In the genomic region with DNA sequence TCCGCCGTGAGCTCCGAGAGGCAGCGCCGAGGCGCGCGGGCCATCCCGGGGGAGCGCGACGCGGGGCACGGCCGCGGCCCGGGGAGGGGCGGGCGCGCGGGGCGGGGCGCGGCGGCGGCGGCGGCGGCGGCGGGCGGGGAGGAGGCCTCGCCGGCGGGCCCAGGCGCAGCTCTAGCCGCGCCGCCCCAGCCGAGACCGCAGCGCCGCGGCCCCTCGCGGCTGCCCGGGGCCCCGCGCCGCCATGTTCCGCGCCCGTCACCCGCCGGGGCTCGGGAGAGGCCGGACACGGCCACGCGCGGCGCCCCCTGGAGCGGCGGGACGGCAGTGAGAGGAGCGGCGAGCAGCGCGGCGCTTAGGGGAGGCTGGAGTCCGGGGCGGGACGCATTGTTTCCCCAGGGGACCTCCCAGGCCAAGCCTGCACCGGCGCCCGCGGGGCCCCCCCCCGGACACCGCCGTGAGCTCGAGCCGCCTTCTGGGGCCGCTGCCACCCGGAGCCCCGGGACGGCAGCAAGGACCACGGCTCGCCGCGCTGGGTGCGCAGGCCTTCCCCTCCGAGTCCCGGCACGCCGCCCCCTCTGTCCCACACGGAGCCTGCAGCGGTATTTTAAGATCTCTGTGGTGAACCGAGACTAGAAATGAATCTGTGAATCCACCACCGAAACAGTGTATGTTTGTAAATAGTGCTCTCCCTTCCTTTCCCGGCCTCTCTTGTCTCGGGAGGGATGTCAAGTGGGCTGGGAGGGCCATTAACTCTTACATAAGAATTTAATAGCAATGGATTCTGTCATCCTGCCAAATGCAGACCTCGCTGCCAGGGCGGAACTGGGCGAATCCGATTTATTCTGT, we compare ENCODE assay signal across 8 cellular contexts. TPM values are rescaled to one million over a fixed set of nuclear protein-coding genes. Genes with fewer than 3 reads are reported as not detected.
DNase-seq lines count a peak whose midpoint lies in the region; ATAC-seq and TF ChIP-seq lines count a peak whose summit lies in the region.

A gene (minus strand): TSS at position 60 of the 846 bp plus-strand sequence. CDS start 172 bp downstream, outside the sequence.

- H3K14ac ChIP-seq in IMR-90 (replicated peaks; ENCODE audit: low read depth, low read length) (peak within 1 kb of the TSS; percentile 98), trophoblast cell (ENCODE audit: low read length) (peak within 1 kb of the TSS; percentile 96)

- H3K79me1 ChIP-seq in IMR-90 (ENCODE audit: low read depth in 1 of 2, low read length in 2 of 2), result peaks cover 16 to 52% of the 10 kb centered on the region in 2 experiments
- peaks cover 13% of the 10 kb centered on the region for H3K79me1 ChIP-seq in trophoblast cell (ENCODE audit: low read length)

- H3K9me3 ChIP-seq in IMR-90 (ENCODE audit: control insufficient read depth, insufficient read depth, low read length) (no peaks in the 10 kb centered on the region), ascending aorta (no peaks in the 10 kb centered on the region), trophoblast cell (ENCODE audit: insufficient read depth, low read depth, low read length) (no peaks in the 10 kb centered on the region)

- H3K36me3 ChIP-seq in IMR-90 (ENCODE audit: control insufficient read depth, insufficient read depth, low read length) (peaks cover 3% of the 10 kb centered on the region), ascending aorta (no peaks in the 10 kb centered on the region), trophoblast cell (ENCODE audit: control insufficient read depth in 1 of 2, insufficient read depth in 2 of 2, low read length in 2 of 2) (peaks cover 4% of the 10 kb centered on the region in 2 experiments)

- peak within 1 kb of the TSS; percentile 52; the same call in 2 of the 3 replicates for H2BK15ac ChIP-seq in IMR-90 (ENCODE audit: low read depth, low read length)

- H3K4me3 ChIP-seq in IMR-90 (ENCODE audit: insufficient read depth, low read depth, low read length) (peak within 1 kb of the TSS; percentile 84), ascending aorta (peak within 1 kb of the TSS; percentile 81 to 84), trophoblast cell (ENCODE audit: low read depth, low read length) (peak within 1 kb of the TSS; percentile 82)

- H2BK5ac ChIP-seq in IMR-90 (ENCODE audit: low read depth, low read length, poor library complexity, severe bottlenecking), result peak within 1 kb of the TSS; percentile 87
- H2BK5ac ChIP-seq in trophoblast cell (ENCODE audit: low read depth, low read length, poor library complexity), result peak within 1 kb of the TSS; percentile 89

- peak within 1 kb of the TSS; percentile 99 for H3K23ac ChIP-seq in IMR-90 (ENCODE audit: low read depth, low read length)
- no peak within 1 kb of the TSS for H3K23ac ChIP-seq in trophoblast cell (ENCODE audit: low read length)

- H4K8ac ChIP-seq in IMR-90 (ENCODE audit: low read depth in 2 of 2, low read length in 2 of 2) (peak within 1 kb of the TSS; percentile 67 to 91; a peak in 3 of 4 replicates), trophoblast cell (ENCODE audit: low read depth, low read length) (peak within 1 kb of the TSS; percentile 97)

- BruUV-seq in IMR-90 (replicated peaks; lab: Mats Ljungman, UMichigan), result no TSS peak

- H3K9me1 ChIP-seq in IMR-90 (ENCODE audit: insufficient read depth, low read length), result peaks cover 12% of the 10 kb centered on the region

- no peak for TF ChIP-seq POLR2A in IMR-90 (IDR thresholded peaks at IDR 0.05; ENCODE audit: low read depth, low read length)

- H3K27ac ChIP-seq in IMR-90 (ENCODE audit: insufficient read depth, low read length) (peak within 1 kb of the TSS; percentile 85), ascending aorta (peak within 1 kb of the TSS; percentile 92 to 93), trophoblast cell (ENCODE audit: low read depth, low read length) (peak within 1 kb of the TSS; percentile 95)

- peak within 1 kb of the TSS; percentile 39; the same call in 1 of the 2 replicates for H2BK20ac ChIP-seq in IMR-90 (ENCODE audit: low read depth, low read length)

- TF ChIP-seq CTCF in IMR-90 (conservative IDR thresholded peaks at IDR 0.05; ENCODE audit: low read depth, low read length) (peak; percentile 41), ascending aorta (IDR thresholded peaks at IDR 0.05) (peak in 2 of 3 experiments; percentile 20 to 42)

- ATAC-seq in GM21786 (IDR thresholded peaks at IDR 0.05; ENCODE audit: unreplicated experiment) (peak; percentile 83), IMR-90 (ENCODE audit: low read depth) (peak; percentile 87), left ventricle myocardium superior (peak; percentile 80)

- intact Hi-C loops in IMR-90 (cut with micrococcal nuclease), result loop anchor here (1.0 to 10.0 kb wide), 5 partner anchors 120 to 517 kb away; a partner anchor contains a TSS
- intact Hi-C loops in ascending aorta (cut with DNase I), result loop anchor here (1.0 to 10.0 kb wide), 5 partner anchors 55 to 283 kb away; a partner anchor contains a TSS
- intact Hi-C loops in left ventricle myocardium superior (cut with micrococcal nuclease), result loop anchor here (10.0 kb wide), 1 partner anchor 53 kb away; no protein-coding TSS in a partner anchor

- POLR2A ChIA-PET in IMR-90 (lab: Charles Lee; ENCODE audit: unreplicated experiment), result interaction anchor here (0.6 kb wide), 2 partner anchors 60 to 1585 kb away, joined by 3 to 5 read pairs; no protein-coding TSS in a partner anchor

- in situ Hi-C loops in IMR-90 (cut with MboI; ENCODE audit: low sequenced_read_pairs), result loop anchor here (5.0 to 10.0 kb wide), 3 partner anchors 123 to 153 kb away; a partner anchor contains a TSS

- peak within 1 kb of the TSS; percentile 92 for H2AK9ac ChIP-seq in IMR-90 (replicated peaks; ENCODE audit: low read depth, low read length, poor library complexity)

- H3K4ac ChIP-seq in IMR-90 (ENCODE audit: low read depth, low read length) (peak within 1 kb of the TSS; percentile 90), trophoblast cell (ENCODE audit: low read depth, low read length) (peak within 1 kb of the TSS; percentile 98)

- CTCF ChIA-PET in IMR-90 (lab: Yijun Ruan, JAX), result interaction anchor here (0.7 to 0.8 kb wide), 2 partner anchors 21 to 170 kb away, joined by 3 read pairs; no protein-coding TSS in a partner anchor

- H3K56ac ChIP-seq in IMR-90 (ENCODE audit: extremely low read depth, insufficient read depth, low read length), result peak within 1 kb of the TSS; percentile 84

- peaks cover 10% of the 10 kb centered on the region for H3K79me2 ChIP-seq in trophoblast cell (ENCODE audit: control insufficient read depth, insufficient read depth, low read length, poor library complexity)

- H3K18ac ChIP-seq in IMR-90 (ENCODE audit: low read depth, low read length) (peak within 1 kb of the TSS; percentile 55), trophoblast cell (ENCODE audit: low read length) (peak within 1 kb of the TSS; percentile 99)

- DNase-seq in ELR (ENCODE audit: low read depth), result peak; percentile 75
- DNase-seq in IMR-90, result peak; percentile 59
- DNase-seq in RPMI7951 (ENCODE audit: low read depth), result peak; percentile 76
- peak in 1 of 2 donors; percentile 86 for DNase-seq in ascending aorta (ENCODE audit: low spot score in 2 of 2)
- peak; percentile 86 for DNase-seq in left ventricle myocardium superior
- peak; percentile 18 to 56 for DNase-seq in trophoblast cell
- no peak for DNase-seq in T-helper 9 cell

- H2AFZ ChIP-seq in IMR-90 (replicated peaks; ENCODE audit: low read length, poor library complexity), result peak within 1 kb of the TSS; percentile 94
- peak within 1 kb of the TSS; percentile 96 for H2AFZ ChIP-seq in trophoblast cell (ENCODE audit: insufficient read depth, low read length, poor library complexity)

- H2BK12ac ChIP-seq in trophoblast cell (ENCODE audit: low read length), result peak within 1 kb of the TSS; percentile 47

- H4K20me1 ChIP-seq in IMR-90 (ENCODE audit: insufficient read depth, low read length), result peaks cover 17% of the 10 kb centered on the region; the same call in 1 of the 2 replicates

- H4K12ac ChIP-seq in trophoblast cell (ENCODE audit: low read depth, low read length), result peak within 1 kb of the TSS; percentile 97

- H3K9ac ChIP-seq in IMR-90 (ENCODE audit: low read depth, low read length), result peak within 1 kb of the TSS; percentile 96
- H3K9ac ChIP-seq in trophoblast cell (ENCODE audit: low read length), result peak within 1 kb of the TSS; percentile 90

- dilution Hi-C loops in IMR-90 (cut with HindIII; ENCODE audit: low sequenced_read_pairs, unreplicated experiment), result no loop called here

- H3K4me2 ChIP-seq in IMR-90 (ENCODE audit: low read depth, low read length) (peak within 1 kb of the TSS; percentile 96), trophoblast cell (ENCODE audit: low read length) (peak within 1 kb of the TSS; percentile 75)

- H3K4me1 ChIP-seq in IMR-90 (ENCODE audit: control insufficient read depth, insufficient read depth, low read length), result peaks cover 10% of the 10 kb centered on the region
- H3K4me1 ChIP-seq in ascending aorta, result peaks cover 0 to 18% of the 10 kb centered on the region in 2 donors
- H3K4me1 ChIP-seq in trophoblast cell (ENCODE audit: control insufficient read depth in 1 of 2, insufficient read depth in 2 of 2, low read length in 2 of 2), result peaks cover 4 to 5% of the 10 kb centered on the region in 2 experiments

- TF ChIP-seq RAD21 in IMR-90 (IDR thresholded peaks at IDR 0.05; ENCODE audit: low read length), result peak; percentile 35

- no peaks in the 10 kb centered on the region for H3K27me3 ChIP-seq in IMR-90 (ENCODE audit: control insufficient read depth, insufficient read depth, low read length)
- no peaks in the 10 kb centered on the region for H3K27me3 ChIP-seq in ascending aorta
- H3K27me3 ChIP-seq in trophoblast cell (ENCODE audit: insufficient read depth, low read length), result no peaks in the 10 kb centered on the region

- H2BK120ac ChIP-seq in IMR-90 (ENCODE audit: low read depth, low read length), result peak within 1 kb of the TSS; percentile 63
- peak within 1 kb of the TSS; percentile 96 for H2BK120ac ChIP-seq in trophoblast cell (ENCODE audit: insufficient read depth, low read length, poor library complexity)

- H4K5ac ChIP-seq in IMR-90 (ENCODE audit: low read depth, low read length), result peak within 1 kb of the TSS; percentile 57

- H4K91ac ChIP-seq in IMR-90 (ENCODE audit: insufficient read depth, low read depth, low read length), result peak within 1 kb of the TSS; percentile 69
- peak within 1 kb of the TSS; percentile 98 for H4K91ac ChIP-seq in trophoblast cell (ENCODE audit: low read depth, low read length)

- H2AK5ac ChIP-seq in IMR-90 (ENCODE audit: low read depth, low read length) (peak within 1 kb of the TSS; percentile 80; the same call in 1 of the 2 replicates), trophoblast cell (ENCODE audit: low read length) (peak within 1 kb of the TSS; percentile 72)

- 0% methylated on average over 21 of the region's 105 CpGs; no CpG with 5 or more reads in 1 of the 2 experiments for WGBS in IMR-90 (ENCODE audit: extremely low coverage in 2 of 2, insufficient read length in 1 of 2), 2 experiments
- WGBS in trophoblast cell (ENCODE audit: extremely low coverage, insufficient coverage, insufficient read length), result no CpG with 5 or more reads among the region's 105 CpGs

RNA-seq across cellular contexts. Expression of the gene that starts here (rescaled TPM):
- total RNA-seq in IMR-90 (2012; rRNA removed), result 51.8 and 53.0 TPM in 2 replicates
- polyA plus RNA-seq in IMR-90 (2012; rRNA removed), result 22.5 and 23.3 TPM in 2 replicates
- 8.8 and 10.9 TPM in 2 replicates for polyA plus RNA-seq in IMR-90 (2012; cell fraction: cytosol; rRNA removed)
- polyA plus RNA-seq in IMR-90 (2012; cell fraction: nucleus; rRNA removed; ENCODE audit: low replicate concordance), result 8.3 and 25.8 TPM in 2 replicates
- total RNA-seq in RPMI7951 (2014; rRNA removed; shearing (Covaris generic)), result 25.5 and 25.7 TPM in 2 replicates
- total RNA-seq in ascending aorta, result 28.9 TPM
- total RNA-seq in left ventricle myocardium superior, result 59.5 TPM
- 53.4 and 54.2 TPM in 2 replicates for polyA plus RNA-seq in trophoblast cell (2013)
